In the genomic region with DNA sequence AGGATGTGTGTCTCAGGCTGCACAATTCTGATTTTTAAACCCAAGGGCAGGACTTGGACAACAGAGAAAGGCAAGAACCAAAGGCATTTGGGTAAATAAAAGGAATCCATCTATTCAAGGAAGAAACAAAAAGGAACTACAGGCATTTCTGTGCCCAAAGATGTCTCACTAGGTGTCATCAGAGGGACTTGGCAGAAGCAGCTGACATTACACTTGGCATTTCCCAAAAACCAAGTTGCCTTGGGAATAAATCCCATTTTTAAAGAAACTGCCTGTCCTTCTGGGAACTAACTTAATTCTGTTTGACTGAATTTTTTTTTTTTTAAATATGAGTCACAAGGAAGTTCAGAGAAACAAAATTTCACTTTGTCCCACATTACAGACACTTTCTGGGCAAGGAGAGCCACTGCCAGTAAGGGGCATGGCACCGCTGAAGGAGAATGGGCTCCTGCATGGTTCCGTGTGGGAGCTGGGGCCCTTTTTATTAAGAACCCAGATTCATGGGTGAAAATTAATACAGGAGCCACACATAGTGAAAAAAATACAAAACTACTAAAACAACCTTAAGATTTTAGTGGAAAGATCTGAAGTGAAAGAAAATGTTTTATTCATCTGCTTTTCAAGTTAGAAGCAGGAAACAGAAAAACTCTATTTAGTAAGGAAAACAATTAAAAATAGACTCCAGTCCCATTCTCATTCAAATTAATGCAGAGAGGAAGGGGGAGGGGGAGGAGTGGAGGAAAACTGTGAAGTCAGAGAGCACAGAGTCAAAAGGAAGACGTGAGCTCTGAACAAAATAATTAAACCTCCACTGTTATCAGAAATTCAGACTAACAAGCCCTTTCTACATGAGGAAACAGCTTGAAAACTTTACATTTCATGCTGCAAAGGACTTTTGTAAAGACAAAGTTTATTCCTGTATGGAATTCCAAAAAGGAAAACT, we compare ENCODE assay signal across 15 cellular contexts.
DNase-seq lines count a peak whose midpoint lies in the region; ATAC-seq, FAIRE-seq and TF ChIP-seq lines count a peak whose summit lies in the region.
"Had no signal": no experiment of that assay in that cellular context is flagged by ENCODE, and none has a peak within 500 bp of the region (broad histone marks: within the 10 kb centered on the region; RNA-seq: fewer than 3 reads in every experiment).

No MANE protein-coding gene starts in this region.

- no peak for DNase-seq in HepG2 (ENCODE audit: low spot score)
- peak; percentile 54 for DNase-seq in right atrium auricular region (ENCODE audit: low spot score)
- peak; percentile 63 for DNase-seq in pons (ENCODE audit: low spot score)
- DNase-seq in DMS153 (lab: John Stamatoyannopoulos, UW): no peak
- no peak for DNase-seq in H54 (ENCODE audit: insufficient read length, low spot score)
- DNase-seq: activated CD8-positive, alpha-beta T cell treated with anti-CD3 and anti-CD28 coated beads, Interleukin-2, amount 10 ng/mL, durations not matched to agents 7 days and 5 days; DND-41; effector memory CD4-positive, alpha-beta T cell; NCI-H187; NK-92 treated with Interleukin-12 subunit alpha and Interleukin-12 subunit beta, amount 100 ng/mL, for 24 hours; occipital lobe; T-cell had no signal

- TF ChIP-seq CTCF in liver (IDR thresholded peaks at IDR 0.05; ENCODE audit: low read depth, low read length, missing input control) (no peak), HepG2 (CRISPR knock-in tag; IDR thresholded peaks at IDR 0.05) (no peak), right atrium auricular region (IDR thresholded peaks at IDR 0.05) (no peak)

- H3K36me3 ChIP-seq in liver (ENCODE audit: control insufficient read depth in 4 of 4, insufficient read depth in 3 of 4, low read depth in 1 of 4, low read length in 3 of 4) (peaks cover 6 to 20% (median 18%) of the 10 kb centered on the region in 4 donors), HepG2 (replicated peaks in 1 of 2; ENCODE audit: control insufficient read depth in 1 of 2, insufficient read depth in 2 of 2, low read length in 2 of 2) (peaks cover 26 to 55% of the 10 kb centered on the region in 2 experiments), right atrium auricular region (peaks cover 74% of the 10 kb centered on the region)

- H2AFZ ChIP-seq in HepG2 (ENCODE audit: low read length): no peak overlapping the region

- no peak overlapping the region for H3K9ac ChIP-seq in liver (ENCODE audit: low read depth in 1 of 2, low read length in 2 of 2)
- H3K9ac ChIP-seq in HepG2 (ENCODE audit: insufficient read depth, low read depth, low read length): no peak overlapping the region

- FAIRE-seq in HepG2 (lab: Jason Lieb, UNC) (no peak), H54 (lab: Jason Lieb, UNC) (no peak)

- CTCF ChIA-PET in HepG2 (lab: Yijun Ruan, JAX; ENCODE audit: low intra/inter-chr PET ratio, low total read pairs): no interaction called here

- no peaks in the 10 kb centered on the region for H3K79me2 ChIP-seq in HepG2 (ENCODE audit: insufficient read depth, low read length)

- no peaks in the 10 kb centered on the region for H4K20me1 ChIP-seq in HepG2 (ENCODE audit: insufficient read depth, low read length)

- peak overlapping the region; percentile 29 to 50 for H3K27ac ChIP-seq in liver (ENCODE audit: low read depth in 1 of 2, low read length in 2 of 2)
- H3K27ac ChIP-seq in HepG2 (ENCODE audit: extremely low read length, insufficient read depth, low read length): no peak overlapping the region
- peak overlapping the region; percentile 95 to 99 for H3K27ac ChIP-seq in right atrium auricular region

- POLR2A ChIA-PET in HepG2 (lab: Yijun Ruan, JAX): no interaction called here

- intact Hi-C loops in HepG2 (cut with micrococcal nuclease; ENCODE audit: unreplicated experiment): no loop called here

- H3K4me1 ChIP-seq in liver (ENCODE audit: control insufficient read depth in 4 of 4, insufficient read depth in 4 of 4, low read length in 3 of 4) (peaks cover 5 to 12% (median 8%) of the 10 kb centered on the region in 4 donors), HepG2 (ENCODE audit: insufficient read depth, low read length) (no peaks in the 10 kb centered on the region), right atrium auricular region (peaks cover 0 to 79% of the 10 kb centered on the region in 2 donors)

- TF ChIP-seq EP300 in HepG2 (IDR thresholded peaks at IDR 0.05; ENCODE audit: low read depth in 2 of 2, low read length in 2 of 2): no peak
- TF ChIP-seq EP300 in HepG2 (CRISPR knock-in tag; IDR thresholded peaks at IDR 0.05; ENCODE audit: borderline replicate concordance): no peak

- ATAC-seq in HepG2: no peak
- no peak for ATAC-seq in HG03095 (IDR thresholded peaks at IDR 0.05; ENCODE audit: unreplicated experiment)
- ATAC-seq in HG02973 (IDR thresholded peaks at IDR 0.05; ENCODE audit: unreplicated experiment): no peak
- ATAC-seq: activated CD8-positive, alpha-beta T cell treated with anti-CD3 and anti-CD28 coated beads, Interleukin-2, amount 10 ng/mL, durations not matched to agents 7 days and 5 days; T-cell had no signal

- no peak overlapping the region for H3K4me2 ChIP-seq in HepG2 (ENCODE audit: low read depth, low read length)

- no TSS peak for BruUV-seq in HepG2 (replicated peaks; lab: Mats Ljungman, UMichigan)

- no peaks in the 10 kb centered on the region for H3K9me3 ChIP-seq in liver (ENCODE audit: control insufficient read depth in 4 of 4, low read length in 3 of 4)
- H3K9me3 ChIP-seq in HepG2 (ENCODE audit: low read length): no peaks in the 10 kb centered on the region
- no peaks in the 10 kb centered on the region for H3K9me3 ChIP-seq in right atrium auricular region

- H3K27me3 ChIP-seq in liver (ENCODE audit: control insufficient read depth in 4 of 4, insufficient read depth in 4 of 4, low read length in 3 of 4) (no peaks in the 10 kb centered on the region), HepG2 (ENCODE audit: control insufficient read depth in 1 of 2, insufficient read depth in 2 of 2, low read length in 2 of 2) (no peaks in the 10 kb centered on the region), right atrium auricular region (no peaks in the 10 kb centered on the region)

- in situ Hi-C loops in HepG2 (cut with HindIII; ENCODE audit: extremely low pct_ligation_motif_present, low pct_unique_long_range_greater_than_20kb): loop anchor here (25.0 kb wide), 1 partner anchor 453 kb away; no protein-coding TSS in a partner anchor

- H3K4me3 ChIP-seq in liver (ENCODE audit: low read depth in 1 of 3, low read length in 3 of 3) (no peak overlapping the region), HepG2 (replicated peaks in 1 of 3; ENCODE audit: insufficient read depth in 1 of 3, low read depth in 2 of 3, low read length in 3 of 3) (no peak overlapping the region), right atrium auricular region (no peak overlapping the region)

- no peak for TF ChIP-seq POLR2A in HepG2 (IDR thresholded peaks at IDR 0.05; ENCODE audit: insufficient read depth in 1 of 2, low read depth in 2 of 2, low read length in 2 of 2)
- no peak for TF ChIP-seq POLR2A in H54 (IDR thresholded peaks at IDR 0.05; ENCODE audit: low read depth, low read length)

- WGBS in liver: 72% methylated on average over 3 of the region's 3 CpGs
- WGBS in HepG2 (ENCODE audit: low lambda C conversion rate): 65% methylated on average over 3 of the region's 3 CpGs

- TF ChIP-seq RAD21 in liver (IDR thresholded peaks at IDR 0.05): no peak
- TF ChIP-seq RAD21 in HepG2 (CRISPR knock-in tag; IDR thresholded peaks at IDR 0.05): no peak

TF ChIP-seq in liver, 16 proteins besides CTCF, POLR2A, EP300 and RAD21 (continues in another document):
- no peak for TF ChIP-seq SP1 (IDR thresholded peaks at IDR 0.05)
- TF ChIP-seq RXRA (IDR thresholded peaks at IDR 0.05): no peak
- TF ChIP-seq YY1 (IDR thresholded peaks at IDR 0.05): no peak
- no peak for TF ChIP-seq JUND (IDR thresholded peaks at IDR 0.05)
- TF ChIP-seq, protein P1, sequence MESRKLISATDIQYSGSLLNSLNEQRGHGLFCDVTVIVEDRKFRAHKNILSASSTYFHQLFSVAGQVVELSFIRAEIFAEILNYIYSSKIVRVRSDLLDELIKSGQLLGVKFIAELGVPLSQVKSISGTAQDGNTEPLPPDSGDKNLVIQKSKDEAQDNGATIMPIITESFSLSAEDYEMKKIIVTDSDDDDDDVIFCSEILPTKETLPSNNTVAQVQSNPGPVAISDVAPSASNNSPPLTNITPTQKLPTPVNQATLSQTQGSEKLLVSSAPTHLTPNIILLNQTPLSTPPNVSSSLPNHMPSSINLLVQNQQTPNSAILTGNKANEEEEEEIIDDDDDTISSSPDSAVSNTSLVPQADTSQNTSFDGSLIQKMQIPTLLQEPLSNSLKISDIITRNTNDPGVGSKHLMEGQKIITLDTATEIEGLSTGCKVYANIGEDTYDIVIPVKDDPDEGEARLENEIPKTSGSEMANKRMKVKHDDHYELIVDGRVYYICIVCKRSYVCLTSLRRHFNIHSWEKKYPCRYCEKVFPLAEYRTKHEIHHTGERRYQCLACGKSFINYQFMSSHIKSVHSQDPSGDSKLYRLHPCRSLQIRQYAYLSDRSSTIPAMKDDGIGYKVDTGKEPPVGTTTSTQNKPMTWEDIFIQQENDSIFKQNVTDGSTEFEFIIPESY (IDR thresholded peaks at IDR 0.05): no peak
- no peak for TF ChIP-seq GABPA (IDR thresholded peaks at IDR 0.05 in 1 of 2, conservative IDR thresholded peaks at IDR 0.05 in 1 of 2)
- no peak for TF ChIP-seq FOXA2 (IDR thresholded peaks at IDR 0.05)

TF ChIP-seq in HepG2, 621 proteins besides CTCF, POLR2A, EP300 and RAD21 (continues in another document):
- no peak for TF ChIP-seq ZNF746 (CRISPR knock-in tag; IDR thresholded peaks at IDR 0.05)
- no peak for TF ChIP-seq ZBTB21 (CRISPR knock-in tag; IDR thresholded peaks at IDR 0.05)
- TF ChIP-seq POLR2G (IDR thresholded peaks at IDR 0.05; ENCODE audit: low read depth, low read length): no peak
- no peak for TF ChIP-seq YY1 (IDR thresholded peaks at IDR 0.05; ENCODE audit: insufficient read depth, insufficient replicate concordance, low read depth, low read length)
- TF ChIP-seq PCBP2 (optimal IDR thresholded peaks at IDR 0.05; ENCODE audit: low read depth, low read length, poor library complexity, severe bottlenecking): no peak
- no peak for TF ChIP-seq ZNF841 (CRISPR knock-in tag; IDR thresholded peaks at IDR 0.05; ENCODE audit: borderline replicate concordance)
- no peak for TF ChIP-seq ZNF350 (CRISPR knock-in tag; IDR thresholded peaks at IDR 0.05; ENCODE audit: borderline replicate concordance, low read depth)
- TF ChIP-seq, protein P2, sequence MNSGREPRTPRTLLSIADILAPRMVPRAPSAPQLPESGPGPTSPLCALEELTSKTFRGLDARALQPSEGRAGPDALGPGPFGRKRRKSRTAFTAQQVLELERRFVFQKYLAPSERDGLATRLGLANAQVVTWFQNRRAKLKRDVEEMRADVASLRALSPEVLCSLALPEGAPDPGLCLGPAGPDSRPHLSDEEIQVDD (CRISPR knock-in tag; IDR thresholded peaks at IDR 0.05; ENCODE audit: borderline replicate concordance): no peak

Comparison
In these comparisons a context has a peak if more than half of its experiments do, and no peak if none do; other contexts are left out.
1. DNase-seq: peak in right atrium auricular region (single experiment) and pons (single experiment); none in HepG2 (single experiment), DMS153 (single experiment) and H54 (single experiment).